ENCODE assay signal across 8 cellular contexts in genomic region chr9:113376634-113377531, GRCh38. TPM values are rescaled to one million over a fixed set of nuclear protein-coding genes. Genes with fewer than 3 reads are reported as not detected.
A peak's percentile ranks its signal among the peaks of the same experiment; 100 is the strongest.
DNase-seq lines count a peak whose midpoint lies in the region; ATAC-seq and TF ChIP-seq lines count a peak whose summit lies in the region.

A gene with protein sequence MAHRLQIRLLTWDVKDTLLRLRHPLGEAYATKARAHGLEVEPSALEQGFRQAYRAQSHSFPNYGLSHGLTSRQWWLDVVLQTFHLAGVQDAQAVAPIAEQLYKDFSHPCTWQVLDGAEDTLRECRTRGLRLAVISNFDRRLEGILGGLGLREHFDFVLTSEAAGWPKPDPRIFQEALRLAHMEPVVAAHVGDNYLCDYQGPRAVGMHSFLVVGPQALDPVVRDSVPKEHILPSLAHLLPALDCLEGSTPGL (minus strand): TSS chr9:113376986. CDS start chr9:113374354, 2,632 bp downstream.

- no peaks in the 10 kb centered on the region for H3K27me3 ChIP-seq in DND-41 (ENCODE audit: insufficient read depth, low read length, poor library complexity)
- no peaks in the 10 kb centered on the region for H3K27me3 ChIP-seq in SJSA1 (replicated peaks)
- no peaks in the 10 kb centered on the region for H3K27me3 ChIP-seq in gastroesophageal sphincter

- H3K4me1 Mint-ChIP-seq in activated naive CD4-positive, alpha-beta T cell treated with anti-CD3 and anti-CD28 coated beads for 36 hours (ENCODE audit: low read depth): peaks cover 17% of the 10 kb centered on the region

- H4K20me1 ChIP-seq in DND-41 (ENCODE audit: insufficient read depth, low read length): no peaks in the 10 kb centered on the region

- ATAC-seq in DND-41 (ENCODE audit: insufficient read depth, low read depth) (peak; percentile 91), GM21825 (IDR thresholded peaks at IDR 0.05; ENCODE audit: unreplicated experiment) (peak; percentile 63), gastroesophageal sphincter (peak; percentile 96)

- DNase-seq in DND-41 (peak; percentile 76), Kasumi-1 (lab: John Stamatoyannopoulos, UW) (peak; percentile 71 to 74), SJSA1 (ENCODE audit: low read depth in 1 of 2, low spot score in 2 of 2) (peak; percentile 61 to 66), nucleus accumbens (lab: John Stamatoyannopoulos, UW) (peak in 55 of 56 donors; percentile 10 to 88 (median 57)), superior temporal gyrus (ENCODE audit: extremely low spot score) (peak; percentile 62)
- DNase-seq in activated naive CD4-positive, alpha-beta T cell treated with anti-CD3 and anti-CD28 coated beads for 36 hours: peak; percentile 82

- intact Hi-C loops in activated naive CD4-positive, alpha-beta T cell treated with anti-CD3 and anti-CD28 coated beads for 36 hours (cut with micrococcal nuclease): loop anchor here (1.0 to 2.0 kb wide), 7 partner anchors 24 to 156 kb away; partner anchors contain the start of genes ALAD, C9orf43, CDC26 and FKBP15

- peak within 1 kb of the TSS; percentile 93 for H2AFZ ChIP-seq in DND-41 (ENCODE audit: low read depth, low read length)

- H3K9me3 Mint-ChIP-seq in activated naive CD4-positive, alpha-beta T cell treated with anti-CD3 and anti-CD28 coated beads for 36 hours: no peaks in the 10 kb centered on the region

- H3K27me3 Mint-ChIP-seq in activated naive CD4-positive, alpha-beta T cell treated with anti-CD3 and anti-CD28 coated beads for 36 hours (ENCODE audit: low read depth): no peaks in the 10 kb centered on the region

- peak within 1 kb of the TSS; percentile 90 for H3K4me2 ChIP-seq in DND-41 (ENCODE audit: insufficient read depth, low read length)

- TF ChIP-seq POLR2A in gastroesophageal sphincter (IDR thresholded peaks at IDR 0.05): peak; percentile 56 to 61

- H3K36me3 ChIP-seq in DND-41 (ENCODE audit: insufficient read depth, low read length): peaks cover 18% of the 10 kb centered on the region
- no peaks in the 10 kb centered on the region; the same call in 1 of the 2 replicates for H3K36me3 ChIP-seq in SJSA1
- peaks cover 0 to 31% of the 10 kb centered on the region in 2 donors for H3K36me3 ChIP-seq in gastroesophageal sphincter

- H3K27ac Mint-ChIP-seq in activated naive CD4-positive, alpha-beta T cell treated with anti-CD3 and anti-CD28 coated beads for 36 hours: peak within 1 kb of the TSS; percentile 77

- CTCF ChIA-PET in activated naive CD4-positive, alpha-beta T cell treated with anti-CD3 and anti-CD28 coated beads for 36 hours (lab: Charles Lee): interaction anchor here (1.1 to 1.4 kb wide), 3 partner anchors 14 to 102 kb away, joined by 3 read pairs; partner anchors contain the start of genes CDC26 and PRPF4

- peaks cover 13% of the 10 kb centered on the region for H3K36me3 Mint-ChIP-seq in activated naive CD4-positive, alpha-beta T cell treated with anti-CD3 and anti-CD28 coated beads for 36 hours (ENCODE audit: low read depth)

- peak within 1 kb of the TSS; percentile 81 for H3K4me3 Mint-ChIP-seq in activated naive CD4-positive, alpha-beta T cell treated with anti-CD3 and anti-CD28 coated beads for 36 hours

- TF ChIP-seq CTCF in DND-41 (IDR thresholded peaks at IDR 0.05; ENCODE audit: borderline replicate concordance, extremely low read depth, low read length, poor library complexity, severe bottlenecking) (no peak), gastroesophageal sphincter (IDR thresholded peaks at IDR 0.05) (peak in 1 of 4 experiments; percentile 13)

- H3K9me3 ChIP-seq in DND-41 (ENCODE audit: insufficient read depth, low read length, severe bottlenecking) (no peaks in the 10 kb centered on the region), SJSA1 (replicated peaks) (no peaks in the 10 kb centered on the region), gastroesophageal sphincter (no peaks in the 10 kb centered on the region)

- H3K27ac ChIP-seq in DND-41 (ENCODE audit: low read length): peak within 1 kb of the TSS; percentile 66
- no peak within 1 kb of the TSS for H3K27ac ChIP-seq in SJSA1
- H3K27ac ChIP-seq in gastroesophageal sphincter: peak within 1 kb of the TSS; percentile 50 to 88 (median 84)

- no peak for TF ChIP-seq EP300 in gastroesophageal sphincter (IDR thresholded peaks at IDR 0.05)

- peaks cover 4% of the 10 kb centered on the region; the same call in 1 of the 2 replicates for H3K79me2 ChIP-seq in DND-41 (ENCODE audit: insufficient read depth, low read length)

- peak within 1 kb of the TSS; percentile 67 for H3K9ac ChIP-seq in DND-41 (ENCODE audit: low read depth, low read length)

- 0 to 2% methylated on average over 5 to 25 of the region's 74 CpGs for WGBS in gastroesophageal sphincter (ENCODE audit: low coverage in 1 of 2), 2 donors

- H3K4me3 ChIP-seq in DND-41 (ENCODE audit: low read depth in 1 of 2, low read length in 2 of 2): peak within 1 kb of the TSS; percentile 81 to 91; a peak in 3 of 4 replicates
- H3K4me3 ChIP-seq in SJSA1: peak within 1 kb of the TSS; percentile 90
- peak within 1 kb of the TSS; percentile 71 to 81 for H3K4me3 ChIP-seq in gastroesophageal sphincter

- H3K4me1 ChIP-seq in DND-41 (ENCODE audit: insufficient read depth, low read length) (peaks cover 19% of the 10 kb centered on the region), SJSA1 (replicated peaks) (peaks cover 10% of the 10 kb centered on the region), gastroesophageal sphincter (peaks cover 0 to 22% (median 4%) of the 10 kb centered on the region in 3 donors)

RNA-seq across cellular contexts. Expression of the gene that starts here (rescaled TPM):
- total RNA-seq in SJSA1 (2014; rRNA removed; shearing (Covaris generic)): 1.5 and 5.8 TPM in 2 replicates
- 1 to 10 TPM; 8.9 to 9.5 TPM for total RNA-seq in activated naive CD4-positive, alpha-beta T cell treated with anti-CD3 and anti-CD28 coated beads for 36 hours
- 10 to 100 TPM; 17.0 to 31.3 (median 25.1) TPM for total RNA-seq in gastroesophageal sphincter
